8 cellular contexts compared by ENCODE assay signal in genomic region chr2:187581125-187581896, GRCh38. TPM values are rescaled to one million over a fixed set of nuclear protein-coding genes. Genes with fewer than 3 reads are reported as not detected.
DNase-seq lines count a peak whose midpoint lies in the region; ATAC-seq and TF ChIP-seq lines count a peak whose summit lies in the region.

No MANE protein-coding gene starts in this region.

- no peaks in the 10 kb centered on the region for H3K36me3 ChIP-seq in KMS-11 (ENCODE audit: insufficient read depth)
- H3K36me3 ChIP-seq in SU-DHL-6 (ENCODE audit: low read length) = no peaks in the 10 kb centered on the region
- no peaks in the 10 kb centered on the region for H3K36me3 ChIP-seq in rectal smooth muscle tissue (ENCODE audit: control insufficient read depth, insufficient read depth, low read length)

- H3K27me3 ChIP-seq in KMS-11 (ENCODE audit: insufficient read depth, low read depth) (no peaks in the 10 kb centered on the region), SU-DHL-6 (ENCODE audit: low read length) (no peaks in the 10 kb centered on the region), rectal smooth muscle tissue (ENCODE audit: control insufficient read depth, insufficient read depth, low read length) (no peaks in the 10 kb centered on the region)

- H4K20me1 ChIP-seq in KMS-11 (ENCODE audit: insufficient read depth) = no peaks in the 10 kb centered on the region
- no peaks in the 10 kb centered on the region for H4K20me1 ChIP-seq in SU-DHL-6 (ENCODE audit: low read depth, low read length)

- TF ChIP-seq CTCF in KMS-11 (conservative IDR thresholded peaks at IDR 0.05; ENCODE audit: low read depth, low read length) = peak; percentile 80
- TF ChIP-seq CTCF in SU-DHL-6 (IDR thresholded peaks at IDR 0.05; ENCODE audit: insufficient read depth, low read length, poor library complexity, severe bottlenecking) = peak; percentile 45
- peak; percentile 49 for TF ChIP-seq CTCF in foreskin fibroblast (IDR thresholded peaks at IDR 0.05; ENCODE audit: low read depth, low read length)

- H3K4me1 ChIP-seq in KMS-11 (ENCODE audit: low read depth, poor library complexity, severe bottlenecking) (peaks cover 18% of the 10 kb centered on the region), rectal smooth muscle tissue (ENCODE audit: control insufficient read depth, insufficient read depth, low read length) (peaks cover 3% of the 10 kb centered on the region)

- H3K9ac ChIP-seq in KMS-11 = 0 out of 2 replicates have a peak overlapping the region, but pooled peaks have one; percentile 17
- H3K9ac ChIP-seq in SU-DHL-6 (ENCODE audit: low read length) = no peak overlapping the region
- no peak overlapping the region for H3K9ac ChIP-seq in rectal smooth muscle tissue (ENCODE audit: low read length)

- H3K9me3 ChIP-seq in SU-DHL-6 (ENCODE audit: insufficient read depth, low read length) = no peaks in the 10 kb centered on the region

- DNase-seq in Daoy (ENCODE audit: low read depth) (peak; percentile 22), foreskin fibroblast (peak; percentile 35 to 76), NCI-H187 treated with DMSO at 0.1 percent for 48 hours (lab: John Stamatoyannopoulos, UW) (no peak)

- H3K27ac ChIP-seq in KMS-11 (0 out of 2 replicates have a peak overlapping the region, but pooled peaks have one; percentile 8), SU-DHL-6 (ENCODE audit: low read depth, low read length) (no peak overlapping the region), rectal smooth muscle tissue (ENCODE audit: low read depth, low read length) (no peak overlapping the region)

- ATAC-seq in GM19455 (IDR thresholded peaks at IDR 0.05; ENCODE audit: unreplicated experiment) (peak; percentile 51), GM21528 (IDR thresholded peaks at IDR 0.05; ENCODE audit: low FRiP score, unreplicated experiment) (no peak)

- H2AFZ ChIP-seq in KMS-11 (ENCODE audit: low read depth) = peak overlapping the region; percentile 57
- H2AFZ ChIP-seq in SU-DHL-6 (ENCODE audit: low read depth, low read length, severe bottlenecking) = no peak overlapping the region

- no peaks in the 10 kb centered on the region for H3K9me2 ChIP-seq in SU-DHL-6 (replicated peaks; ENCODE audit: insufficient read depth, low read length)

- H3K4me3 ChIP-seq in KMS-11 (IDR thresholded peaks at IDR 0.05; ENCODE audit: insufficient read depth, low read depth, low read length) = peak overlapping the region; percentile 89
- no peak overlapping the region for H3K4me3 ChIP-seq in SU-DHL-6 (ENCODE audit: insufficient read depth, low read length, poor library complexity, severe bottlenecking)
- H3K4me3 ChIP-seq in foreskin fibroblast (ENCODE audit: low read depth in 1 of 2, low read length in 2 of 2) = peak overlapping the region; percentile 21 to 42
- H3K4me3 ChIP-seq in rectal smooth muscle tissue (ENCODE audit: low read length) = peak overlapping the region; percentile 27

- no peaks in the 10 kb centered on the region for H3F3A ChIP-seq in SU-DHL-6 (ENCODE audit: insufficient read depth)

- H3K4me2 ChIP-seq in KMS-11 (peak overlapping the region; percentile 86), SU-DHL-6 (ENCODE audit: low read depth, low read length, poor library complexity, severe bottlenecking) (peak overlapping the region; percentile 17)

- no peaks in the 10 kb centered on the region for H3K79me2 ChIP-seq in KMS-11 (ENCODE audit: insufficient read depth, low read depth)
- H3K79me2 ChIP-seq in SU-DHL-6 (ENCODE audit: insufficient read depth, low read length) = no peaks in the 10 kb centered on the region

RNA-seq across cellular contexts. Expression of gene TFPI, which starts 27.1 kb away (rescaled TPM):
- total RNA-seq in Daoy (2014; rRNA removed; shearing (Covaris generic)) = 43.8 and 54.8 TPM in 2 replicates
